Comparison of ENCODE assay signal across 1 cellular context in genomic region chr1:3869751-3870301, GRCh38.
TF ChIP-seq lines count a peak whose summit lies in the region.

No MANE protein-coding gene starts in this region.

TF ChIP-seq in IMR-90, 13 proteins besides CTCF, POLR2A, EP300 and RAD21 (continued from another document):
- TF ChIP-seq USF2 (IDR thresholded peaks at IDR 0.05; ENCODE audit: low read depth, low read length) (no peak), NFE2L2 (IDR thresholded peaks at IDR 0.05; ENCODE audit: low read depth, low read length) (no peak), CHD1 (IDR thresholded peaks at IDR 0.05; ENCODE audit: low read depth, low read length) (no peak), RFX5 (IDR thresholded peaks at IDR 0.05; ENCODE audit: low read depth, low read length) (no peak), BHLHE40 (IDR thresholded peaks at IDR 0.05; ENCODE audit: low read depth, low read length) (no peak), ELK1 (IDR thresholded peaks at IDR 0.05; ENCODE audit: borderline replicate concordance, low read depth, low read length) (no peak), MAZ (IDR thresholded peaks at IDR 0.05; ENCODE audit: borderline replicate concordance, low read depth, low read length) (no peak)
